Comparison of ENCODE assay signal across 11 cellular contexts in genomic region chr16:5769513-5769912, GRCh38.
"Had no signal": no experiment of that assay in that cellular context is flagged by ENCODE, and none has a peak within 500 bp of the region (broad histone marks: within the 10 kb centered on the region; RNA-seq: fewer than 3 reads in every experiment).

No MANE protein-coding gene starts in this region.

- H3K36me3 ChIP-seq: HAP-1 had no signal

- H3K9me3 ChIP-seq: HAP-1 had no signal

- H3K27ac ChIP-seq: GM23248 had no signal

- H3K9ac ChIP-seq: GM23248 had no signal

- H2AFZ ChIP-seq: GM23248, GM23338 had no signal

- ATAC-seq: GM23338, HCT116 had no signal

- H3K4me2 ChIP-seq: GM23338 had no signal

- FAIRE-seq: H1, H54 had no signal

- H3K4me3 ChIP-seq: GM23248, GM23338, HAP-1 had no signal

- H3K4me1 ChIP-seq: HAP-1 had no signal

- DNase-seq: GM23248, GOT3, H7, H9, HCEC 1CT, HFFc6 had no signal
